1 cellular context compared by ENCODE assay signal in the genomic region with DNA sequence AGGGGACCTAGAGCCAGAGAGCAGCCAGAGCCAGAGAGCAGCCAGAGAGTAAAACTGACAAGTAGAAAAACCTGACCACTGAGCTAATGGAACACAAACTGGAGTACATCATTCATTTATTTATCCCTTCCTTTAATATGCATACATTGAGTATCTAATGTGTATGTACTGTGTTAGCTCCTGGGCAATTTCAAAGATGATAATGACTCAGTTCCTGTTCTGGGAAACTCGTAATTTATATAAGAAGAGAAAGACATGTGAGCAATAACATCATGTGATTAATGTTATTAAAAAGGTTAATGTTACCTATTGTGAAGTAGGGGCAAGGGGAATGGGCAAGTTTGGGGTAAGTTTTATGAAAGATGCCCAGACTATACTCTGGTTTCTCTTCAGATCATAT.
TF ChIP-seq lines count a peak whose summit lies in the region.

No MANE protein-coding gene starts in this region.

TF ChIP-seq in endothelial cell of umbilical vein, 7 proteins besides CTCF, POLR2A, EP300 and RAD21:
- TF ChIP-seq FOS (IDR thresholded peaks at IDR 0.05; ENCODE audit: borderline replicate concordance, insufficient read depth, low read length) (peak; percentile 52), POLR2AphosphoS5 (IDR thresholded peaks at IDR 0.05; ENCODE audit: insufficient read depth, low read depth, low read length) (no peak), JUN (IDR thresholded peaks at IDR 0.05; ENCODE audit: borderline replicate concordance, insufficient read depth, insufficient read length, low read depth) (peak; percentile 68)
